ENCODE assay signal across 9 cellular contexts in the genomic region with DNA sequence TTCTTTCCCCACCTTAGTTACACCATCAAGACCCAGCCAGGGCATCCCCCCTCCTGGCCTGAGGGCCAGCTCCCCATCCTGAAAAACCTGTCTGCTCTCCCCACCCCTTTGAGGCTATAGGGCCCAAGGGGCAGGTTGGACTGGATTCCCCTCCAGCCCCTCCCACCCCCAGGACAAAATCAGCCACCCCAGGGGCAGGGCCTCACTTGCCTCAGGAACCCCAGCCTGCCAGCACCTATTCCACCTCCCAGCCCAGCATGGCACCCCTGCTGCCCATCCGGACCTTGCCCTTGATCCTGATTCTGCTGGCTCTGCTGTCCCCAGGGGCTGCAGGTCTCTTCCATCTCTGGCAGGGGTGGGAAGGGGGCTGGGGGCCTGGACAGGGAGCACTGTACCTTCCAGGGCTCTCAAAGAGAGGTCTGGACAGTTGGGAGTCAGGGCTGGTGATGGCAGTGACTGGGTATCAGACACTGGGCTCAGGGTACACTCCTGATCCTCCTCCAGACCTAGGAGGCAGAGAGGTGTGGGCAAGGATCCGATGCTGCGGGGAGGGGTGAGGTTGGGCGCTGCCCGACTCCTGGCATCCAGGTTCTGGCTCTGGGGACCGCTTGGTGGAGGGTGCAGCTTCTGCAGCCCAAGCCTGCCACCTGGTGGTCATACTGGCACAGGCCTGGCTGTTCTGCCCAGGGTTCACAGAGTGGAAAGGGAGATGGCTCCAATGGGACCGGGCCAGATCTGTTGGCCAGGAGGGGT. TPM values are rescaled to one million over a fixed set of nuclear protein-coding genes. Genes with fewer than 3 reads are reported as not detected.
DNase-seq lines count a peak whose midpoint lies in the region; ATAC-seq and TF ChIP-seq lines count a peak whose summit lies in the region.
"Had no signal": no experiment of that assay in that cellular context is flagged by ENCODE, and none has a peak within 500 bp of the region (broad histone marks: within the 10 kb centered on the region; RNA-seq: fewer than 3 reads in every experiment).

A gene (plus strand): TSS at position 205 of the 753 bp plus-strand sequence. CDS start 53 bp downstream, at position 258.

- H3K36me3 Mint-ChIP-seq in Caco-2 (ENCODE audit: insufficient read depth, unreplicated experiment), result no peaks in the 10 kb centered on the region

- H3K27ac Mint-ChIP-seq in Caco-2 (ENCODE audit: unreplicated experiment), result peak within 1 kb of the TSS; percentile 34
- H3K27ac Mint-ChIP-seq: T-helper 1 cell treated with Interleukin-12 subunit alpha and Interleukin-12 subunit beta and Interleukin-4 antibody, amounts not matched to agents 30 μg/mL and 1 μg/mL, for 36 hours had no signal

- no peak within 1 kb of the TSS for H3K4me3 ChIP-seq in Caco-2 (ENCODE audit: low read depth, low read length)
- no peak within 1 kb of the TSS for H3K4me3 ChIP-seq in adipocyte (ENCODE audit: low read length)

- TF ChIP-seq CTCF in Caco-2 (IDR thresholded peaks at IDR 0.05; ENCODE audit: insufficient read depth in 1 of 2, low read depth in 1 of 2, low read length in 1 of 2, severe bottlenecking in 1 of 2, unreplicated experiment in 1 of 2), result peak; percentile 99 to 100

- TSS peak; percentile 73 for BruUV-seq in Caco-2 (replicated peaks; lab: Mats Ljungman, UMichigan)

- H3K9me3 Mint-ChIP-seq in Caco-2 (ENCODE audit: unreplicated experiment), result no peaks in the 10 kb centered on the region
- H3K9me3 Mint-ChIP-seq: T-helper 1 cell treated with Interleukin-12 subunit alpha and Interleukin-12 subunit beta and Interleukin-4 antibody, amounts not matched to agents 30 μg/mL and 1 μg/mL, for 36 hours had no signal

- POLR2A ChIA-PET in Caco-2 (lab: Charles Lee), result interaction anchor here (0.6 to 0.9 kb wide), 2 partner anchors 41 to 45 kb away, joined by 3 read pairs; no protein-coding TSS in a partner anchor

- no peaks in the 10 kb centered on the region; the same call in 1 of the 2 replicates for H3K9me3 ChIP-seq in Caco-2
- H3K9me3 ChIP-seq in adipocyte (ENCODE audit: control insufficient read depth, low read length), result no peaks in the 10 kb centered on the region

- peak; percentile 68 for ATAC-seq in GM21825 (IDR thresholded peaks at IDR 0.05; ENCODE audit: unreplicated experiment)
- ATAC-seq in left cardiac atrium, result peak; percentile 97 to 99
- no peak for ATAC-seq in GM21447 (IDR thresholded peaks at IDR 0.05; ENCODE audit: unreplicated experiment)

- intact Hi-C loops in Caco-2 (cut with micrococcal nuclease; ENCODE audit: unreplicated experiment), result loop anchor here (1.0 kb wide), 5 partner anchors 28 to 297 kb away; no protein-coding TSS in a partner anchor
- intact Hi-C loops in left cardiac atrium (cut with DNase I), result loop anchor here (2.0 to 10.0 kb wide), 3 partner anchors 49 to 265 kb away; no protein-coding TSS in a partner anchor

- H3K9ac ChIP-seq in adipocyte (ENCODE audit: low read length), result no peak within 1 kb of the TSS

- H3K4me1 ChIP-seq in Caco-2, result peaks cover 15% of the 10 kb centered on the region
- H3K4me1 ChIP-seq in adipocyte (ENCODE audit: control insufficient read depth, insufficient read depth, low read length), result no peaks in the 10 kb centered on the region

- CTCF ChIA-PET in Caco-2 (lab: Charles Lee), result interaction anchor here (0.5 to 2.0 kb wide), 9 partner anchors 29 to 296 kb away, joined by 3 to 14 read pairs (median 4); no protein-coding TSS in a partner anchor

- no peaks in the 10 kb centered on the region for H3K27me3 ChIP-seq in Caco-2 (replicated peaks; ENCODE audit: control insufficient read depth, insufficient read depth, low read length)
- H3K27me3 ChIP-seq in adipocyte (replicated peaks; ENCODE audit: control insufficient read depth, insufficient read depth, low read length), result peaks cover 69% of the 10 kb centered on the region

- peaks cover 15% of the 10 kb centered on the region for H3K4me1 Mint-ChIP-seq in Caco-2 (ENCODE audit: low read depth, unreplicated experiment)

- H3K27me3 Mint-ChIP-seq in Caco-2 (ENCODE audit: insufficient read depth, unreplicated experiment), result peaks cover 2% of the 10 kb centered on the region

- peak within 1 kb of the TSS; percentile 5 for H3K4me3 Mint-ChIP-seq in Caco-2 (ENCODE audit: unreplicated experiment)
- H3K4me3 Mint-ChIP-seq: T-helper 1 cell treated with Interleukin-12 subunit alpha and Interleukin-12 subunit beta and Interleukin-4 antibody, amounts not matched to agents 30 μg/mL and 1 μg/mL, for 36 hours had no signal

- H3K36me3 ChIP-seq in Caco-2 (ENCODE audit: control insufficient read depth, insufficient read depth, low read length), result no peaks in the 10 kb centered on the region
- H3K36me3 ChIP-seq in adipocyte (ENCODE audit: control insufficient read depth, insufficient read depth, low read length, severe bottlenecking), result no peaks in the 10 kb centered on the region

- DNase-seq in Caco-2 (peak; percentile 93 to 96), NCI-H1105 treated with DMSO at 0.1 percent for 48 hours (lab: John Stamatoyannopoulos, UW) (peak; percentile 85), T-helper 1 cell (peak; percentile 75 to 89 (median 82)), adipocyte (ENCODE audit: low read depth) (peak; percentile 95), left cardiac atrium (peak; percentile 91), retina (peak; percentile 92)

RNA-seq across cellular contexts. Expression of the gene that starts here (rescaled TPM):
- total RNA-seq in Caco-2 (2022) (1.8 and 3.5 TPM in 2 replicates), left cardiac atrium (not detected)

Comparison
In these comparisons a context has a peak if more than half of its experiments do, and no peak if none do; other contexts are left out.
1. Peak in DNase-seq and ATAC-seq in left cardiac atrium; RNA of the gene not detected or under 1 TPM.